ENCODE assay signal across 20 cellular contexts in the genomic region with DNA sequence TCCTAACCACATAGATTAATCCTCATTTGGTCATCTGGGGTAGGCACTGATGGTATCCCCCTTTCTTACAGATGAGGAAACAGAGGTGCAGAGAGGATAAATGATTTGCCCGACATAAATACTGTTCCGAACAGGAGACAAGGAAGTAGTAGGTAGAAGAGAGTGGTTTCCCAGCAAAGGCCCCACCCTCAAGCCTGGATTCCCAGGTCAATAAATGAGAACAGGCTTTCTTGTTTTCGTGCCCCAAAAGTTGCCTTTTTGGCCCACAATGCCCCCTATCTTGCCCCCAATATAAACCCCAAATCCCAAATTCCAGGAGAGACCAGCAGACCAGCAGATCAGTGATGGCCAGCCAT.
DNase-seq lines count a peak whose midpoint lies in the region; ATAC-seq, FAIRE-seq and TF ChIP-seq lines count a peak whose summit lies in the region.
"Had no signal": no experiment of that assay in that cellular context is flagged by ENCODE, and none has a peak within 500 bp of the region (broad histone marks: within the 10 kb centered on the region; RNA-seq: fewer than 3 reads in every experiment).

No MANE protein-coding gene starts in this region.

- H2BK5ac ChIP-seq in neuronal stem cell (ENCODE audit: low read length), result no peak overlapping the region

- no peak overlapping the region for H3K4me2 ChIP-seq in neuronal stem cell (ENCODE audit: insufficient read depth, low read length, poor library complexity, severe bottlenecking)

- peaks cover 20 to 33% (median 30%) of the 10 kb centered on the region in 3 donors for H3K27me3 Mint-ChIP-seq in CD14-positive monocyte (ENCODE audit: low read depth in 3 of 3)

- H3K27me3 ChIP-seq in colonic mucosa (no peaks in the 10 kb centered on the region), neuronal stem cell (ENCODE audit: control insufficient read depth in 3 of 3, insufficient read depth in 3 of 3, low read depth in 1 of 3, low read length in 3 of 3) (no peaks in the 10 kb centered on the region), transverse colon (peaks cover 42% of the 10 kb centered on the region), vagina (no peaks in the 10 kb centered on the region)

- H3K4me1 ChIP-seq in colonic mucosa, result no peaks in the 10 kb centered on the region
- peaks cover 24 to 64% of the 10 kb centered on the region in 2 donors for H3K4me1 ChIP-seq in neuronal stem cell (ENCODE audit: control insufficient read depth in 2 of 2, insufficient read depth in 1 of 2, low read depth in 1 of 2, low read length in 2 of 2)
- peaks cover 0 to 7% (median 0%) of the 10 kb centered on the region in 4 donors for H3K4me1 ChIP-seq in transverse colon
- peaks cover 6% of the 10 kb centered on the region for H3K4me1 ChIP-seq in vagina

- H3K36me3 Mint-ChIP-seq in CD14-positive monocyte, result no peaks in the 10 kb centered on the region
- H3K36me3 Mint-ChIP-seq: CD8-positive, alpha-beta T cell had no signal

- DNase-seq in colonic mucosa (peak; percentile 34), left colon (peak in 1 of 2 donors; percentile 18), neuronal stem cell (ENCODE audit: low spot score) (no peak), transverse colon (peak; percentile 21), vagina (ENCODE audit: extremely low spot score in 2 of 2) (no peak), GM12892 (ENCODE audit: insufficient read length) (no peak), CD14-positive monocyte (ENCODE audit: low spot score) (no peak)
- DNase-seq: COR-L47, DMS153, DMS79 treated with DMSO at 0.1 percent for 48 hours, EL, GOT3 had no signal

- no peak overlapping the region for H3K14ac ChIP-seq in neuronal stem cell (ENCODE audit: low read length)

- no CpG with 5 or more reads among the region's 3 CpGs for WGBS in neuronal stem cell (ENCODE audit: extremely low coverage in 2 of 2, insufficient read length in 2 of 2, insufficient replicate concordance in 1 of 2), 2 donors
- 37 to 69% methylated on average over 3 of the region's 3 CpGs for WGBS in transverse colon (ENCODE audit: low coverage in 1 of 2), 2 donors

- H3K4me1 Mint-ChIP-seq in CD14-positive monocyte, result no peaks in the 10 kb centered on the region
- H3K4me1 Mint-ChIP-seq: B cell had no signal

- TF ChIP-seq EP300 in transverse colon (IDR thresholded peaks at IDR 0.05; ENCODE audit: low read depth), result no peak

- intact Hi-C loops in colonic mucosa (cut with DNase I) (no loop called here), left colon (cut with DNase I, micrococcal nuclease) (no loop called here), transverse colon (cut with DNase I; ENCODE audit: low total_unique reads) (no loop called here), vagina (cut with DNase I) (no loop called here), CD14-positive monocyte (cut with micrococcal nuclease) (no loop called here)

- H3K27ac ChIP-seq in colonic mucosa (no peak overlapping the region), neuronal stem cell (replicated peaks; ENCODE audit: low read length) (no peak overlapping the region), transverse colon (no peak overlapping the region), vagina (no peak overlapping the region)
- H3K27ac ChIP-seq: C4-2B had no signal

- H2BK12ac ChIP-seq in neuronal stem cell (ENCODE audit: low read length), result no peak overlapping the region

- TF ChIP-seq CTCF in colonic mucosa (IDR thresholded peaks at IDR 0.05), result no peak
- no peak for TF ChIP-seq CTCF in transverse colon (IDR thresholded peaks at IDR 0.05)
- TF ChIP-seq CTCF in vagina (IDR thresholded peaks at IDR 0.05), result no peak
- TF ChIP-seq CTCF in CD14-positive monocyte (IDR thresholded peaks at IDR 0.05), result no peak

- TF ChIP-seq POLR2A in transverse colon (IDR thresholded peaks at IDR 0.05), result no peak
- no peak for TF ChIP-seq POLR2A in vagina (IDR thresholded peaks at IDR 0.05)
- no peak for TF ChIP-seq POLR2A in GM12892 (IDR thresholded peaks at IDR 0.05; ENCODE audit: low read depth, low read length)

- no peak overlapping the region for H3K27ac Mint-ChIP-seq in CD14-positive monocyte
- H3K27ac Mint-ChIP-seq: B cell; CD8-positive, alpha-beta T cell had no signal

- H3K36me3 ChIP-seq in colonic mucosa (no peaks in the 10 kb centered on the region), neuronal stem cell (replicated peaks in 1 of 2; ENCODE audit: control insufficient read depth in 2 of 2, insufficient read depth in 2 of 2, low read length in 2 of 2) (no peaks in the 10 kb centered on the region), transverse colon (no peaks in the 10 kb centered on the region), vagina (no peaks in the 10 kb centered on the region)

- H3K9me3 Mint-ChIP-seq in CD14-positive monocyte, result peaks cover 0 to 2% (median 0%) of the 10 kb centered on the region in 7 donors
- H3K9me3 Mint-ChIP-seq: CD8-positive, alpha-beta T cell; H9 had no signal

- ATAC-seq in left colon, result peak; percentile 86
- ATAC-seq: CD8-positive, alpha-beta T cell had no signal

- H3K79me1 ChIP-seq in neuronal stem cell (ENCODE audit: low read depth, low read length), result no peaks in the 10 kb centered on the region

- H3K18ac ChIP-seq in neuronal stem cell (ENCODE audit: low read length), result no peak overlapping the region

- H3K4ac ChIP-seq in neuronal stem cell (ENCODE audit: low read length), result no peak overlapping the region

- no peak overlapping the region for H4K91ac ChIP-seq in neuronal stem cell (ENCODE audit: low read depth, low read length, poor library complexity)

- in situ Hi-C loops in transverse colon (cut with MboI; ENCODE audit: low pct_ligation_motif_present in 1 of 4, low pct_unique_long_range_greater_than_20kb in 1 of 4, low sequenced_read_pairs in 3 of 4), result no loop called here

- H3K9ac ChIP-seq in colonic mucosa (ENCODE audit: low read depth in 2 of 2, low read length in 2 of 2), result no peak overlapping the region
- no peak overlapping the region for H3K9ac ChIP-seq in neuronal stem cell (ENCODE audit: low read depth, low read length, poor library complexity)

- H3K4me3 ChIP-seq in colonic mucosa, result no peak overlapping the region
- H3K4me3 ChIP-seq in neuronal stem cell (ENCODE audit: low read length in 2 of 2), result no peak overlapping the region
- no peak overlapping the region for H3K4me3 ChIP-seq in transverse colon
- H3K4me3 ChIP-seq in vagina, result no peak overlapping the region

- no peak overlapping the region for H3K23ac ChIP-seq in neuronal stem cell (ENCODE audit: low read depth, low read length, poor library complexity)

- no peak overlapping the region for H3K4me3 Mint-ChIP-seq in CD14-positive monocyte
- H3K4me3 Mint-ChIP-seq: B cell; CD8-positive, alpha-beta T cell; H9 had no signal

- no peak overlapping the region for H2BK120ac ChIP-seq in neuronal stem cell (ENCODE audit: low read depth, low read length)

- H3K9me3 ChIP-seq in colonic mucosa, result no peaks in the 10 kb centered on the region
- H3K9me3 ChIP-seq in neuronal stem cell (replicated peaks in 1 of 2; ENCODE audit: control insufficient read depth in 2 of 2, insufficient read depth in 1 of 2, low read depth in 1 of 2, low read length in 2 of 2), result no peaks in the 10 kb centered on the region
- no peaks in the 10 kb centered on the region for H3K9me3 ChIP-seq in transverse colon
- H3K9me3 ChIP-seq in vagina, result no peaks in the 10 kb centered on the region

- H2BK15ac ChIP-seq in neuronal stem cell (ENCODE audit: low read length), result peak overlapping the region; percentile 42

- H4K8ac ChIP-seq in neuronal stem cell (ENCODE audit: low read depth, low read length), result no peak overlapping the region

- FAIRE-seq in GM12892 (lab: Jason Lieb, UNC), result no peak
- FAIRE-seq: A204.1, D721Med, G401.6, GM12891 had no signal

- no peak overlapping the region for H2AK5ac ChIP-seq in neuronal stem cell (ENCODE audit: low read depth, low read length)

- no peak overlapping the region for H2AFZ ChIP-seq in neuronal stem cell (ENCODE audit: low read length)

Comparison
In these comparisons a context has a peak if more than half of its experiments do, and no peak if none do; other contexts are left out.
1. DNase-seq: peak in colonic mucosa (single experiment) and transverse colon (single experiment); none in neuronal stem cell (single experiment), vagina (0 of 2), GM12892 (single experiment) and CD14-positive monocyte (single experiment).